In genomic region chr5:177357459-177358332, GRCh38 we compare ENCODE assay signal across 8 cellular contexts. TPM values are rescaled to one million over a fixed set of nuclear protein-coding genes. Genes with fewer than 3 reads are reported as not detected.
DNase-seq lines count a peak whose midpoint lies in the region; ATAC-seq and FAIRE-seq lines count a peak whose summit lies in the region.

RGS14 (plus strand) TSS chr5:177357924; CDS start chr5:177358025, 101 bp downstream.

- peak; percentile 85 to 91 (median 87) for DNase-seq in CD4-positive, alpha-beta memory T cell
- peak; percentile 67 for DNase-seq in RCC 7860 (ENCODE audit: low spot score)
- DNase-seq in activated T-helper 1 cell treated with anti-CD3 and anti-CD28 coated beads, Interleukin-12 subunit alpha, Interleukin-12 subunit beta, Interleukin-2, Interleukin-4 antibody, amounts not matched to agents 30 ng/mL and 10 ng/mL and 1 ng/mL, durations not matched to agents 14 hours and 24 hours and 36 hours (ENCODE audit: low spot score): peak; percentile 63
- peak; percentile 28 for DNase-seq in glomerular visceral epithelial cell (ENCODE audit: extremely low spot score)
- no peak for DNase-seq in putamen (ENCODE audit: low spot score)

- peaks cover 7 to 29% of the 10 kb centered on the region in 2 donors for H3K36me3 Mint-ChIP-seq in CD4-positive, alpha-beta memory T cell
- H3K36me3 Mint-ChIP-seq in activated T-helper 1 cell treated with anti-CD3 and anti-CD28 coated beads, Interleukin-12 subunit alpha, Interleukin-12 subunit beta, Interleukin-2, Interleukin-4 antibody, amounts not matched to agents 30 ng/mL and 10 ng/mL and 1 ng/mL, durations not matched to agents 14 hours and 24 hours and 36 hours (ENCODE audit: low read depth): peaks cover 9% of the 10 kb centered on the region

- H3K27me3 ChIP-seq in CD4-positive, alpha-beta memory T cell (ENCODE audit: insufficient read depth, low read length): no peaks in the 10 kb centered on the region
- H3K27me3 ChIP-seq in skeletal muscle tissue (ENCODE audit: control insufficient read depth in 3 of 3, insufficient read depth in 3 of 3, low read length in 3 of 3): no peaks in the 10 kb centered on the region

- POLR2A ChIA-PET in CD4-positive, alpha-beta memory T cell (lab: Charles Lee; ENCODE audit: partially characterized antibody): interaction anchor here (0.5 to 4.9 kb wide), 16 partner anchors 9 to 371 kb away, joined by 3 to 43 read pairs (median 6); partner anchors contain the start of genes GRK6, MXD3 and PRR7

- intact Hi-C loops in CD4-positive, alpha-beta memory T cell (cut with micrococcal nuclease): loop anchor here (1.0 to 5.0 kb wide), 3 partner anchors 15 to 69 kb away; partner anchors contain the start of gene GRK6
- intact Hi-C loops in activated T-helper 1 cell treated with anti-CD3 and anti-CD28 coated beads, Interleukin-12 subunit alpha, Interleukin-12 subunit beta, Interleukin-2, Interleukin-4 antibody, amounts not matched to agents 30 ng/mL and 10 ng/mL and 1 ng/mL, durations not matched to agents 14 hours and 24 hours and 36 hours (cut with micrococcal nuclease): loop anchor here (2.0 to 10.0 kb wide), 3 partner anchors 69 to 823 kb away; partner anchors contain the start of genes GRK6, NSD1 and RNF44

- peak within 1 kb of the TSS; percentile 92 to 95 for H3K4me3 ChIP-seq in CD4-positive, alpha-beta memory T cell (ENCODE audit: low read length in 2 of 2)
- peak within 1 kb of the TSS; percentile 41 to 58 (median 50) for H3K4me3 ChIP-seq in skeletal muscle tissue (ENCODE audit: low read length in 3 of 3)

- no peaks in the 10 kb centered on the region for H3K27me3 Mint-ChIP-seq in CD4-positive, alpha-beta memory T cell
- H3K27me3 Mint-ChIP-seq in activated T-helper 1 cell treated with anti-CD3 and anti-CD28 coated beads, Interleukin-12 subunit alpha, Interleukin-12 subunit beta, Interleukin-2, Interleukin-4 antibody, amounts not matched to agents 30 ng/mL and 10 ng/mL and 1 ng/mL, durations not matched to agents 14 hours and 24 hours and 36 hours (ENCODE audit: insufficient read depth): no peaks in the 10 kb centered on the region

- FAIRE-seq in RCC 7860 (lab: Jason Lieb, UNC): no peak

- H3K9ac ChIP-seq in skeletal muscle tissue (ENCODE audit: low read depth in 1 of 3, low read length in 3 of 3): peak within 1 kb of the TSS; percentile 42 to 59 (median 50)

- peaks cover 53 to 92% (median 73%) of the 10 kb centered on the region in 4 donors for H3K4me1 Mint-ChIP-seq in CD4-positive, alpha-beta memory T cell
- peaks cover 63% of the 10 kb centered on the region for H3K4me1 Mint-ChIP-seq in activated T-helper 1 cell treated with anti-CD3 and anti-CD28 coated beads, Interleukin-12 subunit alpha, Interleukin-12 subunit beta, Interleukin-2, Interleukin-4 antibody, amounts not matched to agents 30 ng/mL and 10 ng/mL and 1 ng/mL, durations not matched to agents 14 hours and 24 hours and 36 hours (ENCODE audit: low read depth)

- ATAC-seq in GM19324 (IDR thresholded peaks at IDR 0.05; ENCODE audit: low FRiP score, unreplicated experiment) (peak; percentile 85), HG03378 (IDR thresholded peaks at IDR 0.05; ENCODE audit: unreplicated experiment) (peak; percentile 78)

- peaks cover 0 to 3% (median under 1%) of the 10 kb centered on the region in 8 donors for H3K9me3 Mint-ChIP-seq in CD4-positive, alpha-beta memory T cell
- peaks cover 19% of the 10 kb centered on the region for H3K9me3 Mint-ChIP-seq in activated T-helper 1 cell treated with anti-CD3 and anti-CD28 coated beads, Interleukin-12 subunit alpha, Interleukin-12 subunit beta, Interleukin-2, Interleukin-4 antibody, amounts not matched to agents 30 ng/mL and 10 ng/mL and 1 ng/mL, durations not matched to agents 14 hours and 24 hours and 36 hours

- peak within 1 kb of the TSS; percentile 75 for H3K27ac ChIP-seq in CD4-positive, alpha-beta memory T cell (ENCODE audit: low read depth, low read length)
- no peak within 1 kb of the TSS for H3K27ac ChIP-seq in skeletal muscle tissue (ENCODE audit: low read depth, low read length)

- no peaks in the 10 kb centered on the region for H3K36me3 ChIP-seq in CD4-positive, alpha-beta memory T cell (ENCODE audit: insufficient read depth, low read length)
- no peaks in the 10 kb centered on the region for H3K36me3 ChIP-seq in skeletal muscle tissue (ENCODE audit: control insufficient read depth in 3 of 3, insufficient read depth in 3 of 3, low read length in 3 of 3)

- H3K9me3 ChIP-seq in CD4-positive, alpha-beta memory T cell (ENCODE audit: control insufficient read depth in 1 of 2, low read length in 2 of 2): no peaks in the 10 kb centered on the region
- H3K9me3 ChIP-seq in skeletal muscle tissue (ENCODE audit: control insufficient read depth in 3 of 3, low read length in 3 of 3): no peaks in the 10 kb centered on the region

- CTCF ChIA-PET in CD4-positive, alpha-beta memory T cell (lab: Charles Lee; ENCODE audit: partially characterized antibody): interaction anchor here (1.1 to 8.7 kb wide), 11 partner anchors 12 to 98 kb away, joined by 3 to 90 read pairs (median 7); partner anchors contain the start of gene SLC34A1

- peaks cover 71% of the 10 kb centered on the region for H3K4me1 ChIP-seq in CD4-positive, alpha-beta memory T cell (ENCODE audit: insufficient read depth, low read length)
- peaks cover 20 to 34% (median 29%) of the 10 kb centered on the region in 3 donors for H3K4me1 ChIP-seq in skeletal muscle tissue (ENCODE audit: control insufficient read depth in 3 of 3, insufficient read depth in 3 of 3, low read length in 3 of 3)

- H3K27ac Mint-ChIP-seq in CD4-positive, alpha-beta memory T cell: peak within 1 kb of the TSS; percentile 89 to 97 (median 97)
- H3K27ac Mint-ChIP-seq in activated T-helper 1 cell treated with anti-CD3 and anti-CD28 coated beads, Interleukin-12 subunit alpha, Interleukin-12 subunit beta, Interleukin-2, Interleukin-4 antibody, amounts not matched to agents 30 ng/mL and 10 ng/mL and 1 ng/mL, durations not matched to agents 14 hours and 24 hours and 36 hours: peak within 1 kb of the TSS; percentile 80

- H3K4me3 Mint-ChIP-seq in CD4-positive, alpha-beta memory T cell: peak within 1 kb of the TSS; percentile 84 to 97 (median 90)
- H3K4me3 Mint-ChIP-seq in activated T-helper 1 cell treated with anti-CD3 and anti-CD28 coated beads, Interleukin-12 subunit alpha, Interleukin-12 subunit beta, Interleukin-2, Interleukin-4 antibody, amounts not matched to agents 30 ng/mL and 10 ng/mL and 1 ng/mL, durations not matched to agents 14 hours and 24 hours and 36 hours: peak within 1 kb of the TSS; percentile 85

RNA-seq across cellular contexts. Expression of gene RGS14, which starts in this region (rescaled TPM):
- 100 to 1,000 TPM; 167 to 168 TPM for total RNA-seq in CD4-positive, alpha-beta memory T cell
- 10 to 100 TPM; 62.3 to 96.7 TPM for polyA plus RNA-seq in CD4-positive, alpha-beta memory T cell
- 37.8 and 41.3 TPM in 2 replicates for total RNA-seq in activated T-helper 1 cell treated with anti-CD3 and anti-CD28 coated beads, Interleukin-12 subunit alpha, Interleukin-12 subunit beta, Interleukin-2, Interleukin-4 antibody, amounts not matched to agents 30 ng/mL and 10 ng/mL and 1 ng/mL, durations not matched to agents 14 hours and 24 hours and 36 hours
- 12.5 TPM for total RNA-seq in skeletal muscle tissue
